8 cellular contexts compared by ENCODE assay signal in genomic region chr12:80778005-80778541, GRCh38.
DNase-seq lines count a peak whose midpoint lies in the region; ATAC-seq and TF ChIP-seq lines count a peak whose summit lies in the region.

No MANE protein-coding gene starts in this region.

- H3K27ac Mint-ChIP-seq in activated CD4-positive, alpha-beta T cell treated with anti-CD3 and anti-CD28 coated beads for 36 hours: no peak overlapping the region

- CTCF ChIA-PET in activated CD4-positive, alpha-beta T cell treated with anti-CD3 and anti-CD28 coated beads for 36 hours (lab: Charles Lee): no interaction called here

- H3K4me1 Mint-ChIP-seq in activated CD4-positive, alpha-beta T cell treated with anti-CD3 and anti-CD28 coated beads for 36 hours: peaks cover 5% of the 10 kb centered on the region

- peak; percentile 98 for ATAC-seq in activated CD4-positive, alpha-beta T cell treated with anti-CD3 and anti-CD28 coated beads for 36 hours
- peak; percentile 93 for ATAC-seq in GM21447 (IDR thresholded peaks at IDR 0.05; ENCODE audit: unreplicated experiment)
- peak; percentile 95 for ATAC-seq in HG03575 (IDR thresholded peaks at IDR 0.05; ENCODE audit: extremely low read depth, insufficient number of reproducible peaks, low FRiP score, unreplicated experiment)

- WGBS in mesodermal cell (ENCODE audit: insufficient coverage in 2 of 2), 2 experiments: 66 to 81% methylated on average over 1 to 2 of the region's 3 CpGs

- peaks cover 2% of the 10 kb centered on the region for H3K27me3 Mint-ChIP-seq in activated CD4-positive, alpha-beta T cell treated with anti-CD3 and anti-CD28 coated beads for 36 hours

- intact Hi-C loops in activated CD4-positive, alpha-beta T cell treated with anti-CD3 and anti-CD28 coated beads for 36 hours (cut with DNase I, micrococcal nuclease): no loop called here
- intact Hi-C loops in colonic mucosa (cut with DNase I): no loop called here

- H3K9me3 ChIP-seq in colonic mucosa: no peaks in the 10 kb centered on the region
- peaks cover 7% of the 10 kb centered on the region for H3K9me3 ChIP-seq in mesodermal cell (ENCODE audit: control insufficient read depth, low read length)

- H3K4me1 ChIP-seq in colonic mucosa: no peaks in the 10 kb centered on the region
- no peaks in the 10 kb centered on the region for H3K4me1 ChIP-seq in mesodermal cell (ENCODE audit: control insufficient read depth, insufficient read depth, low read length, poor library complexity, severe bottlenecking)

- no peaks in the 10 kb centered on the region for H3K36me3 Mint-ChIP-seq in activated CD4-positive, alpha-beta T cell treated with anti-CD3 and anti-CD28 coated beads for 36 hours (ENCODE audit: low read depth)

- H3K27me3 ChIP-seq in colonic mucosa: no peaks in the 10 kb centered on the region

- H3K4me3 ChIP-seq in colonic mucosa (no peak overlapping the region), mesodermal cell (ENCODE audit: extremely low read depth, insufficient read depth, low read length, poor library complexity, severe bottlenecking) (no peak overlapping the region)

- POLR2A ChIA-PET in activated CD4-positive, alpha-beta T cell treated with anti-CD3 and anti-CD28 coated beads for 36 hours (lab: Charles Lee): no interaction called here

- H3K36me3 ChIP-seq in colonic mucosa (no peaks in the 10 kb centered on the region), mesodermal cell (ENCODE audit: control insufficient read depth, insufficient read depth, low read length) (no peaks in the 10 kb centered on the region)

- no peak overlapping the region for H3K9ac ChIP-seq in colonic mucosa (ENCODE audit: low read depth in 2 of 2, low read length in 2 of 2)

- peaks cover 14% of the 10 kb centered on the region for H3K9me3 Mint-ChIP-seq in activated CD4-positive, alpha-beta T cell treated with anti-CD3 and anti-CD28 coated beads for 36 hours (ENCODE audit: low read depth)

- DNase-seq in activated CD4-positive, alpha-beta T cell treated with anti-CD3 and anti-CD28 coated beads for 36 hours: peak; percentile 74
- no peak for DNase-seq in activated CD4-positive, alpha-beta T cell treated with anti-CD3 and anti-CD28 coated beads, Interleukin-2, amount 50 U/mL, for 1 hour
- DNase-seq in NOMO-1 (lab: John Stamatoyannopoulos, UW; ENCODE audit: unreplicated experiment in 2 of 2): peak; percentile 81 to 83
- DNase-seq in colonic mucosa: peak; percentile 47
- DNase-seq in T-helper 9 cell: no peak

- H3K4me3 Mint-ChIP-seq in activated CD4-positive, alpha-beta T cell treated with anti-CD3 and anti-CD28 coated beads for 36 hours: no peak overlapping the region

- no peak for TF ChIP-seq CTCF in colonic mucosa (IDR thresholded peaks at IDR 0.05)

- H3K27ac ChIP-seq in colonic mucosa: no peak overlapping the region
- H3K27ac ChIP-seq in mesodermal cell (ENCODE audit: low read depth, low read length, severe bottlenecking): peak overlapping the region; percentile 72

Comparison
In these comparisons a context has a peak if more than half of its experiments do, and no peak if none do; other contexts are left out.
1. DNase-seq: peak in activated CD4-positive, alpha-beta T cell treated with anti-CD3 and anti-CD28 coated beads for 36 hours (single experiment), NOMO-1 (2 of 2) and colonic mucosa (single experiment); none in activated CD4-positive, alpha-beta T cell treated with anti-CD3 and anti-CD28 coated beads, Interleukin-2, amount 50 U/mL, for 1 hour (single experiment) and T-helper 9 cell (single experiment).
2. Peak in every context shown above with its lines, with median percentiles within 50 percentile points of each other: ATAC-seq.